Comparison of ENCODE assay signal across 23 cellular contexts in the genomic region with DNA sequence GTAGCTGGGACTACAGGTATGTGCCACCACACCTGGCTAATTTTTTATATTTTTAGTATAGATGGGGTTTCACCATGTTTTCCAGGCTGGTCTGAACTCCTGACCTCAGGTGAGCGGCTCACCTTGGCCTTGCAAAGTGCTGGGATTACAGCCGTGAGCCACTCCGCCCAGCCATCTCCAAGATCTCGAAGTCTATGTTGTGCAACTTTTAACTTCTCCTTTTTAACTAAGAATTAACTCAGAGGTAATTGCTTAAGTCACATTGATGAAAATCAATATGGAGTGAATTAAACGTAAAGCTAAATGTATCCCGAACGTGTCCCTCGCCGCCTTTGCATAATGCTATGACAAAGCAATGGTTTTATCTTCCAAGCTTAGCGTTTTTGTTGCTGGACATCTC.
"Had no signal": no experiment of that assay in that cellular context is flagged by ENCODE, and none has a peak within 500 bp of the region (broad histone marks: within the 10 kb centered on the region; RNA-seq: fewer than 3 reads in every experiment).

No MANE protein-coding gene starts in this region.

- H3K27me3 ChIP-seq: brain microvascular endothelial cell, cardiac muscle cell had no signal

- H2AFZ ChIP-seq: PC-9 had no signal

- H3K9me3 Mint-ChIP-seq: activated CD8-positive, alpha-beta T cell treated with anti-CD3 and anti-CD28 coated beads for 36 hours; activated naive CD4-positive, alpha-beta T cell treated with anti-CD3 and anti-CD28 coated beads, Interleukin-2, amount 10 ng/mL, durations not matched to agents 7 days and 5 days; activated T-helper 2 cell treated with anti-CD3 and anti-CD28 coated beads, Interferon-gamma antibody, Interleukin-2, Interleukin-4, amounts not matched to agents 10 μg/mL and 5 μg/mL and 100 μg/mL, durations not matched to agents 14 hours and 24 hours and 36 hours had no signal

- H3K4me2 ChIP-seq: PC-9 had no signal

- H3K36me3 ChIP-seq: brain microvascular endothelial cell, cardiac muscle cell, WERI-Rb-1 had no signal

- H3K4me3 Mint-ChIP-seq: activated CD4-positive, alpha-beta T cell treated with anti-CD3 and anti-CD28 coated beads for 36 hours; activated CD8-positive, alpha-beta T cell treated with anti-CD3 and anti-CD28 coated beads for 36 hours; activated naive CD4-positive, alpha-beta T cell treated with anti-CD3 and anti-CD28 coated beads, Interleukin-2, amount 10 ng/mL, durations not matched to agents 7 days and 5 days; activated naive CD8-positive, alpha-beta T cell treated with anti-CD3 and anti-CD28 coated beads for 36 hours; activated T-cell treated with anti-CD3 and anti-CD28 coated beads, Interleukin-2, amount 50 U/mL, for 72 hours had no signal

- H3K4me3 ChIP-seq: cardiac muscle cell, PC-9 had no signal

- DNase-seq: activated CD4-positive, alpha-beta T cell treated with anti-CD3 and anti-CD28 coated beads for 36 hours; activated CD4-positive, alpha-beta T cell treated with anti-CD3 and anti-CD28 coated beads, Interleukin-2, amount 50 U/mL, for 1 hour; activated CD8-positive, alpha-beta memory T cell treated with anti-CD3 and anti-CD28 coated beads, Interleukin-2, amount 50 U/mL, for 4 hours; activated CD8-positive, alpha-beta T cell treated with anti-CD3 and anti-CD28 coated beads for 36 hours; activated gamma-delta T cell treated with Interleukin-2 at 50 U/mL for 16 hours; activated naive CD4-positive, alpha-beta T cell treated with anti-CD3 and anti-CD28 coated beads, Interleukin-2, amount 10 ng/mL, durations not matched to agents 7 days and 5 days; activated naive CD8-positive, alpha-beta T cell treated with anti-CD3 and anti-CD28 coated beads for 36 hours; activated T-cell treated with anti-CD3 and anti-CD28 coated beads, Interleukin-2, amount 50 U/mL, for 72 hours; brain microvascular endothelial cell; cerebellar nuclear complex; KBM-7; NCI-H1105 treated with DMSO at 0.1 percent for 48 hours; NCI-H1436 treated with DMSO at 0.1 percent for 48 hours; NCI-H187 treated with DMSO at 0.1 percent for 48 hours; NCI-H2081 treated with DMSO at 0.1 percent for 48 hours; NCI-H446; NCI-H524; PC-9; SIG-M5; T-helper 1 cell; WERI-Rb-1 had no signal

- H3K27ac ChIP-seq: brain microvascular endothelial cell, cardiac muscle cell, PC-9, WERI-Rb-1 had no signal

- ATAC-seq: activated CD4-positive, alpha-beta T cell treated with anti-CD3 and anti-CD28 coated beads for 36 hours; activated CD8-positive, alpha-beta T cell treated with anti-CD3 and anti-CD28 coated beads for 36 hours; activated T-cell treated with anti-CD3 and anti-CD28 coated beads, Interleukin-2, amount 50 U/mL, for 72 hours had no signal

- H3K27ac Mint-ChIP-seq: activated CD4-positive, alpha-beta T cell treated with anti-CD3 and anti-CD28 coated beads for 36 hours; activated CD8-positive, alpha-beta T cell treated with anti-CD3 and anti-CD28 coated beads for 36 hours; activated naive CD4-positive, alpha-beta T cell treated with anti-CD3 and anti-CD28 coated beads, Interleukin-2, amount 10 ng/mL, durations not matched to agents 7 days and 5 days; activated naive CD8-positive, alpha-beta T cell treated with anti-CD3 and anti-CD28 coated beads for 36 hours; activated T-cell treated with anti-CD3 and anti-CD28 coated beads, Interleukin-2, amount 50 U/mL, for 72 hours; activated T-helper 2 cell treated with anti-CD3 and anti-CD28 coated beads, Interferon-gamma antibody, Interleukin-2, Interleukin-4, amounts not matched to agents 10 μg/mL and 5 μg/mL and 100 μg/mL, durations not matched to agents 14 hours and 24 hours and 36 hours had no signal

- H3K4me1 Mint-ChIP-seq: activated CD4-positive, alpha-beta T cell treated with anti-CD3 and anti-CD28 coated beads for 36 hours; activated naive CD4-positive, alpha-beta T cell treated with anti-CD3 and anti-CD28 coated beads, Interleukin-2, amount 10 ng/mL, durations not matched to agents 7 days and 5 days; activated naive CD8-positive, alpha-beta T cell treated with anti-CD3 and anti-CD28 coated beads for 36 hours had no signal

- H3K36me3 Mint-ChIP-seq: activated naive CD4-positive, alpha-beta T cell treated with anti-CD3 and anti-CD28 coated beads, Interleukin-2, amount 10 ng/mL, durations not matched to agents 7 days and 5 days; activated naive CD8-positive, alpha-beta T cell treated with anti-CD3 and anti-CD28 coated beads for 36 hours had no signal

- H3K27me3 Mint-ChIP-seq: activated naive CD4-positive, alpha-beta T cell treated with anti-CD3 and anti-CD28 coated beads, Interleukin-2, amount 10 ng/mL, durations not matched to agents 7 days and 5 days had no signal
